In genomic region chr12:124296295-124296915, GRCh38 we compare ENCODE assay signal across 15 cellular contexts. TPM values are rescaled to one million over a fixed set of nuclear protein-coding genes. Genes with fewer than 3 reads are reported as not detected.
DNase-seq lines count a peak whose midpoint lies in the region; ATAC-seq and TF ChIP-seq lines count a peak whose summit lies in the region.
"Had no signal": no experiment of that assay in that cellular context is flagged by ENCODE, and none has a peak within 500 bp of the region (broad histone marks: within the 10 kb centered on the region; RNA-seq: fewer than 3 reads in every experiment).

No MANE protein-coding gene starts in this region.

- H3K9me3 Mint-ChIP-seq in chondrocyte (ENCODE audit: low read depth), result no peaks in the 10 kb centered on the region
- H3K9me3 Mint-ChIP-seq in naive thymus-derived CD8-positive, alpha-beta T cell, result no peaks in the 10 kb centered on the region
- H3K9me3 Mint-ChIP-seq: stimulated activated naive CD8-positive, alpha-beta T cell treated with anti-CD3 and anti-CD28 coated beads, Interleukin-15, amount 100 ng/mL, for 72 hours had no signal

- intact Hi-C loops in lower lobe of right lung (cut with DNase I), result no loop called here
- intact Hi-C loops in spleen (cut with DNase I; ENCODE audit: low total_unique reads), result loop anchor here (10.0 kb wide), 1 partner anchor 232 kb away; no protein-coding TSS in a partner anchor
- intact Hi-C loops in A673 (cut with micrococcal nuclease; ENCODE audit: unreplicated experiment), result no loop called here

- H3K27ac ChIP-seq in lower lobe of right lung, result no peak overlapping the region
- no peak overlapping the region for H3K27ac ChIP-seq in spleen
- H3K27ac ChIP-seq in A673 (ENCODE audit: low read depth, low read length, poor library complexity, severe bottlenecking), result no peak overlapping the region
- H3K27ac ChIP-seq: ascending aorta, pancreas had no signal

- peak overlapping the region; percentile 67 for H3K4me3 Mint-ChIP-seq in chondrocyte (ENCODE audit: unreplicated experiment)
- peak overlapping the region in 3 of 10 donors; percentile 1 to 30 (median 5) for H3K4me3 Mint-ChIP-seq in naive thymus-derived CD8-positive, alpha-beta T cell

- peak; percentile 25 for DNase-seq in M059J (ENCODE audit: low read depth)
- DNase-seq in chondrocyte (ENCODE audit: low spot score), result peak; percentile 72
- peak; percentile 38 for DNase-seq in lower lobe of right lung
- DNase-seq in spleen, result peak; percentile 51
- DNase-seq in CD1c-positive myeloid dendritic cell (ENCODE audit: extremely low spot score), result no peak
- no peak for DNase-seq in A673 (ENCODE audit: low spot score)
- DNase-seq in naive thymus-derived CD8-positive, alpha-beta T cell, result no peak
- DNase-seq: DND-41; NCI-H526 treated with DMSO at 0.1 percent for 48 hours; pancreas; SHP77; stimulated activated CD4-positive, alpha-beta T cell treated with anti-CD3 and anti-CD28 coated beads, Interleukin-4, amount 100 ng/mL, for 4 hours; stimulated activated naive CD8-positive, alpha-beta T cell treated with anti-CD3 and anti-CD28 coated beads, Interleukin-15, amount 100 ng/mL, for 72 hours had no signal

- 8 to 12% (median 10%) methylated on average over 16 to 21 of the region's 21 CpGs for WGBS in spleen, 5 donors

- H3K4me1 Mint-ChIP-seq in chondrocyte (ENCODE audit: low read depth), result peaks cover 12% of the 10 kb centered on the region
- H3K4me1 Mint-ChIP-seq in naive thymus-derived CD8-positive, alpha-beta T cell, result peaks cover 0 to 11% (median 6%) of the 10 kb centered on the region in 4 donors

- H3K36me3 ChIP-seq in lower lobe of right lung (no peaks in the 10 kb centered on the region), spleen (no peaks in the 10 kb centered on the region), A673 (ENCODE audit: insufficient read depth, low read length, poor library complexity, severe bottlenecking) (no peaks in the 10 kb centered on the region)
- H3K36me3 ChIP-seq: ascending aorta, pancreas had no signal

- TF ChIP-seq POLR2A in spleen (IDR thresholded peaks at IDR 0.05), result no peak

- TF ChIP-seq CTCF in chondrocyte (IDR thresholded peaks at IDR 0.05), result no peak
- no peak for TF ChIP-seq CTCF in lower lobe of right lung (IDR thresholded peaks at IDR 0.05)
- no peak for TF ChIP-seq CTCF in spleen (IDR thresholded peaks at IDR 0.05 in 8 of 11, conservative IDR thresholded peaks at IDR 0.05 in 3 of 11)
- TF ChIP-seq CTCF in A673 (conservative IDR thresholded peaks at IDR 0.05; ENCODE audit: low read depth, low read length), result no peak

- BruUV-seq in A673 (replicated peaks; lab: Mats Ljungman, UMichigan), result no TSS peak

- peak in 1 of 2 donors; percentile 19 for ATAC-seq in lower lobe of right lung
- ATAC-seq in naive thymus-derived CD8-positive, alpha-beta T cell, result no peak
- ATAC-seq: esophagus mucosa had no signal

- peaks cover 16% of the 10 kb centered on the region for H3K4me1 ChIP-seq in lower lobe of right lung
- peaks cover 0 to 21% (median 13%) of the 10 kb centered on the region in 6 donors for H3K4me1 ChIP-seq in spleen
- H3K4me1 ChIP-seq in A673 (ENCODE audit: insufficient read depth, low read length, poor library complexity, severe bottlenecking), result no peaks in the 10 kb centered on the region

- peaks cover 18% of the 10 kb centered on the region for H3K27me3 Mint-ChIP-seq in chondrocyte (ENCODE audit: low read depth)
- H3K27me3 Mint-ChIP-seq in naive thymus-derived CD8-positive, alpha-beta T cell, result peaks cover 13 to 60% (median 33%) of the 10 kb centered on the region in 5 donors

- H3K9me3 ChIP-seq in lower lobe of right lung (no peaks in the 10 kb centered on the region), spleen (no peaks in the 10 kb centered on the region), A673 (ENCODE audit: low read depth, low read length, poor library complexity, severe bottlenecking) (no peaks in the 10 kb centered on the region)
- H3K9me3 ChIP-seq: ascending aorta, pancreas had no signal

- no peak overlapping the region for H3K27ac Mint-ChIP-seq in chondrocyte (ENCODE audit: unreplicated experiment)
- no peak overlapping the region for H3K27ac Mint-ChIP-seq in naive thymus-derived CD8-positive, alpha-beta T cell
- H3K27ac Mint-ChIP-seq: stimulated activated naive CD8-positive, alpha-beta T cell treated with anti-CD3 and anti-CD28 coated beads, Interleukin-15, amount 100 ng/mL, for 72 hours had no signal

- no peaks in the 10 kb centered on the region for H3K36me3 Mint-ChIP-seq in chondrocyte (ENCODE audit: low read depth)
- H3K36me3 Mint-ChIP-seq in naive thymus-derived CD8-positive, alpha-beta T cell, result no peaks in the 10 kb centered on the region

- CTCF ChIA-PET in A673 (lab: Charles Lee), result no interaction called here

- POLR2A ChIA-PET in A673 (lab: Charles Lee; ENCODE audit: low non-redundant PET), result no interaction called here
- POLR2A ChIA-PET in naive thymus-derived CD8-positive, alpha-beta T cell (lab: Charles Lee), result no interaction called here

- H3K27me3 ChIP-seq in lower lobe of right lung (ENCODE audit: low read depth), result peaks cover 44% of the 10 kb centered on the region
- H3K27me3 ChIP-seq in spleen (replicated peaks in 1 of 7), result peaks cover 0 to 63% (median 38%) of the 10 kb centered on the region in 7 donors
- peaks cover 29% of the 10 kb centered on the region for H3K27me3 ChIP-seq in A673 (replicated peaks; ENCODE audit: insufficient read depth, low read depth, low read length, poor library complexity)
- H3K27me3 ChIP-seq: ascending aorta had no signal

- peak overlapping the region; percentile 11 for H3K4me3 ChIP-seq in lower lobe of right lung
- H3K4me3 ChIP-seq in spleen, result no peak overlapping the region
- H3K4me3 ChIP-seq in A673 (ENCODE audit: low read depth, low read length, poor library complexity, severe bottlenecking), result no peak overlapping the region

RNA-seq across cellular contexts. Expression of gene RFLNA, which starts 1.5 kb away (rescaled TPM):
- 2.4 and 3.8 TPM in 2 replicates for total RNA-seq in M059J (2014; rRNA removed; shearing (Covaris generic))
- 1.0 to 4.7 TPM (median 1.3 TPM) in 3 replicates for total RNA-seq in chondrocyte
- 0.50 TPM for total RNA-seq in lower lobe of right lung
- total RNA-seq in spleen, result under 1 TPM in 1 of 7 donors, not detected in 6; 0.13 TPM
- polyA plus RNA-seq in spleen, result under 1 TPM; 0.04 to 0.35 (median 0.29) TPM
- 0.63 and 1.1 TPM in 2 replicates for total RNA-seq in A673 (2021)
- not detected for total RNA-seq in naive thymus-derived CD8-positive, alpha-beta T cell
- polyA plus RNA-seq in naive thymus-derived CD8-positive, alpha-beta T cell, result not detected
- total RNA-seq: ascending aorta, esophagus mucosa had no signal

Comparison
In these comparisons a context has a peak if more than half of its experiments do, and no peak if none do; other contexts are left out.
1. DNase-seq: peak in M059J (single experiment), chondrocyte (single experiment), lower lobe of right lung (single experiment) and spleen (single experiment); none in CD1c-positive myeloid dendritic cell (single experiment), A673 (single experiment) and naive thymus-derived CD8-positive, alpha-beta T cell (0 of 10).